Comparison of ENCODE assay signal across 8 cellular contexts in genomic region chr6:48765352-48765961, GRCh38.
DNase-seq lines count a peak whose midpoint lies in the region; ATAC-seq and TF ChIP-seq lines count a peak whose summit lies in the region.

No MANE protein-coding gene starts in this region.

- H3K27me3 ChIP-seq in GM23338 (ENCODE audit: insufficient read depth) = no peaks in the 10 kb centered on the region

- no peak overlapping the region; the same call in 2 of the 3 replicates for H3K4me3 Mint-ChIP-seq in GM23338
- no peak overlapping the region for H3K4me3 Mint-ChIP-seq in brain

- ATAC-seq in GM23338 (peak; percentile 94), GM21619 (IDR thresholded peaks at IDR 0.05; ENCODE audit: unreplicated experiment) (no peak), HG02852 (IDR thresholded peaks at IDR 0.05; ENCODE audit: unreplicated experiment) (no peak)

- H3K27me3 Mint-ChIP-seq in GM23338 (ENCODE audit: insufficient read depth, low read depth, poor library complexity) = no peaks in the 10 kb centered on the region
- no peaks in the 10 kb centered on the region for H3K27me3 Mint-ChIP-seq in brain

- peak; percentile 57 for DNase-seq in AG08396 (ENCODE audit: low spot score)
- DNase-seq in GM23338 (ENCODE audit: low spot score) = peak; percentile 88
- DNase-seq in NCI-H446 treated with DMSO at 0.1 percent for 48 hours (lab: John Stamatoyannopoulos, UW) = peak; percentile 69
- peak; percentile 64 for DNase-seq in kidney tubule cell (ENCODE audit: low spot score)
- no peak for DNase-seq in occipital lobe (lab: John Stamatoyannopoulos, UW)

- H3K79me2 ChIP-seq in GM23338 (replicated peaks; ENCODE audit: insufficient read depth) = no peaks in the 10 kb centered on the region

- H4K20me1 ChIP-seq in GM23338 (replicated peaks; ENCODE audit: insufficient read depth) = no peaks in the 10 kb centered on the region

- H3K9me2 ChIP-seq in GM23338 (ENCODE audit: insufficient read depth) = no peaks in the 10 kb centered on the region

- H3K27ac Mint-ChIP-seq in GM23338 (no peak overlapping the region), brain (peak overlapping the region in 3 of 5 experiments; percentile 33 to 53 (median 34))

- TF ChIP-seq CTCF in GM23338 (conservative IDR thresholded peaks at IDR 0.05; ENCODE audit: low read depth in 2 of 2) = peak; percentile 71 to 82
- peak; percentile 83 to 85 for TF ChIP-seq CTCF in brain (conservative IDR thresholded peaks at IDR 0.05)

- no peak overlapping the region for H2AFZ ChIP-seq in GM23338

- H3K4me3 ChIP-seq in GM23338 = no peak overlapping the region

- no peaks in the 10 kb centered on the region for H3F3A ChIP-seq in GM23338 (replicated peaks; ENCODE audit: low read depth)

- H3K4me2 ChIP-seq in GM23338 = peak overlapping the region; percentile 0; the same call in 1 of the 2 replicates

- no peaks in the 10 kb centered on the region for H3K9me3 Mint-ChIP-seq in GM23338
- H3K9me3 Mint-ChIP-seq in brain = no peaks in the 10 kb centered on the region

- peaks cover 17% of the 10 kb centered on the region for H3K4me1 Mint-ChIP-seq in GM23338
- H3K4me1 Mint-ChIP-seq in brain = peaks cover 17% of the 10 kb centered on the region

- H3K4me1 ChIP-seq in GM23338 (ENCODE audit: insufficient read depth) = peaks cover 10% of the 10 kb centered on the region

- H3K27ac ChIP-seq in GM23338 (ENCODE audit: low read depth) = no peak overlapping the region

- H3K36me3 Mint-ChIP-seq in GM23338 (ENCODE audit: low read depth) = no peaks in the 10 kb centered on the region
- H3K36me3 Mint-ChIP-seq in brain = no peaks in the 10 kb centered on the region

- H3K36me3 ChIP-seq in GM23338 (ENCODE audit: insufficient read depth) = no peaks in the 10 kb centered on the region

TF ChIP-seq in GM23338, 12 proteins besides CTCF, POLR2A, EP300 and RAD21:
- TF ChIP-seq POLR2AphosphoS5 (IDR thresholded peaks at IDR 0.05; ENCODE audit: low read depth) (no peak), STAT1 (IDR thresholded peaks at IDR 0.05; ENCODE audit: unreplicated experiment) (no peak), EZH2phosphoT487 (IDR thresholded peaks at IDR 0.05; ENCODE audit: unreplicated experiment) (no peak), JUNB (IDR thresholded peaks at IDR 0.05; ENCODE audit: unreplicated experiment) (no peak)
- TF ChIP-seq, protein P1, sequence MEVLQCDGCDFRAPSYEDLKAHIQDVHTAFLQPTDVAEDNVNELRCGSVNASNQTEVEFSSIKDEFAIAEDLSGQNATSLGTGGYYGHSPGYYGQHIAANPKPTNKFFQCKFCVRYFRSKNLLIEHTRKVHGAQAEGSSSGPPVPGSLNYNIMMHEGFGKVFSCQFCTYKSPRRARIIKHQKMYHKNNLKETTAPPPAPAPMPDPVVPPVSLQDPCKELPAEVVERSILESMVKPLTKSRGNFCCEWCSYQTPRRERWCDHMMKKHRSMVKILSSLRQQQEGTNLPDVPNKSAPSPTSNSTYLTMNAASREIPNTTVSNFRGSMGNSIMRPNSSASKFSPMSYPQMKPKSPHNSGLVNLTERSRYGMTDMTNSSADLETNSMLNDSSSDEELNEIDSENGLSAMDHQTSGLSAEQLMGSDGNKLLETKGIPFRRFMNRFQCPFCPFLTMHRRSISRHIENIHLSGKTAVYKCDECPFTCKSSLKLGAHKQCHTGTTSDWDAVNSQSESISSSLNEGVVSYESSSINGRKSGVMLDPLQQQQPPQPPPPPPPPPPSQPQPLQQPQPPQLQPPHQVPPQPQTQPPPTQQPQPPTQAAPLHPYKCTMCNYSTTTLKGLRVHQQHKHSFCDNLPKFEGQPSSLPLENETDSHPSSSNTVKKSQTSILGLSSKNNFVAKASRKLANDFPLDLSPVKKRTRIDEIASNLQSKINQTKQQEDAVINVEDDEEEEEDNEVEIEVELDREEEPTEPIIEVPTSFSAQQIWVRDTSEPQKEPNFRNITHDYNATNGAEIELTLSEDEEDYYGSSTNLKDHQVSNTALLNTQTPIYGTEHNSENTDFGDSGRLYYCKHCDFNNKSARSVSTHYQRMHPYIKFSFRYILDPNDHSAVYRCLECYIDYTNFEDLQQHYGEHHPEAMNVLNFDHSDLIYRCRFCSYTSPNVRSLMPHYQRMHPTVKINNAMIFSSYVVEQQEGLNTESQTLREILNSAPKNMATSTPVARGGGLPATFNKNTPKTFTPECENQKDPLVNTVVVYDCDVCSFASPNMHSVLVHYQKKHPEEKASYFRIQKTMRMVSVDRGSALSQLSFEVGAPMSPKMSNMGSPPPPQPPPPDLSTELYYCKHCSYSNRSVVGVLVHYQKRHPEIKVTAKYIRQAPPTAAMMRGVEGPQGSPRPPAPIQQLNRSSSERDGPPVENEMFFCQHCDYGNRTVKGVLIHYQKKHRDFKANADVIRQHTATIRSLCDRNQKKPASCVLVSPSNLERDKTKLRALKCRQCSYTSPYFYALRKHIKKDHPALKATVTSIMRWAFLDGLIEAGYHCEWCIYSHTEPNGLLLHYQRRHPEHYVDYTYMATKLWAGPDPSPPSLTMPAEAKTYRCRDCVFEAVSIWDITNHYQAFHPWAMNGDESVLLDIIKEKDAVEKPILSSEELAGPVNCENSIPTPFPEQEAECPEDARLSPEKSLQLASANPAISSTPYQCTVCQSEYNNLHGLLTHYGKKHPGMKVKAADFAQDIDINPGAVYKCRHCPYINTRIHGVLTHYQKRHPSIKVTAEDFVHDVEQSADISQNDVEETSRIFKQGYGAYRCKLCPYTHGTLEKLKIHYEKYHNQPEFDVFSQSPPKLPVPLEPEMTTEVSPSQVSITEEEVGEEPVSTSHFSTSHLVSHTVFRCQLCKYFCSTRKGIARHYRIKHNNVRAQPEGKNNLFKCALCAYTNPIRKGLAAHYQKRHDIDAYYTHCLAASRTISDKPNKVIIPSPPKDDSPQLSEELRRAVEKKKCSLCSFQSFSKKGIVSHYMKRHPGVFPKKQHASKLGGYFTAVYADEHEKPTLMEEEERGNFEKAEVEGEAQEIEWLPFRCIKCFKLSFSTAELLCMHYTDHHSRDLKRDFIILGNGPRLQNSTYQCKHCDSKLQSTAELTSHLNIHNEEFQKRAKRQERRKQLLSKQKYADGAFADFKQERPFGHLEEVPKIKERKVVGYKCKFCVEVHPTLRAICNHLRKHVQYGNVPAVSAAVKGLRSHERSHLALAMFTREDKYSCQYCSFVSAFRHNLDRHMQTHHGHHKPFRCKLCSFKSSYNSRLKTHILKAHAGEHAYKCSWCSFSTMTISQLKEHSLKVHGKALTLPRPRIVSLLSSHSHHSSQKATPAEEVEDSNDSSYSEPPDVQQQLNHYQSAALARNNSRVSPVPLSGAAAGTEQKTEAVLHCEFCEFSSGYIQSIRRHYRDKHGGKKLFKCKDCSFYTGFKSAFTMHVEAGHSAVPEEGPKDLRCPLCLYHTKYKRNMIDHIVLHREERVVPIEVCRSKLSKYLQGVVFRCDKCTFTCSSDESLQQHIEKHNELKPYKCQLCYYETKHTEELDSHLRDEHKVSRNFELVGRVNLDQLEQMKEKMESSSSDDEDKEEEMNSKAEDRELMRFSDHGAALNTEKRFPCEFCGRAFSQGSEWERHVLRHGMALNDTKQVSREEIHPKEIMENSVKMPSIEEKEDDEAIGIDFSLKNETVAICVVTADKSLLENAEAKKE (CRISPR knock-in tag; IDR thresholded peaks at IDR 0.05) = no peak
- TF ChIP-seq, protein P2, sequence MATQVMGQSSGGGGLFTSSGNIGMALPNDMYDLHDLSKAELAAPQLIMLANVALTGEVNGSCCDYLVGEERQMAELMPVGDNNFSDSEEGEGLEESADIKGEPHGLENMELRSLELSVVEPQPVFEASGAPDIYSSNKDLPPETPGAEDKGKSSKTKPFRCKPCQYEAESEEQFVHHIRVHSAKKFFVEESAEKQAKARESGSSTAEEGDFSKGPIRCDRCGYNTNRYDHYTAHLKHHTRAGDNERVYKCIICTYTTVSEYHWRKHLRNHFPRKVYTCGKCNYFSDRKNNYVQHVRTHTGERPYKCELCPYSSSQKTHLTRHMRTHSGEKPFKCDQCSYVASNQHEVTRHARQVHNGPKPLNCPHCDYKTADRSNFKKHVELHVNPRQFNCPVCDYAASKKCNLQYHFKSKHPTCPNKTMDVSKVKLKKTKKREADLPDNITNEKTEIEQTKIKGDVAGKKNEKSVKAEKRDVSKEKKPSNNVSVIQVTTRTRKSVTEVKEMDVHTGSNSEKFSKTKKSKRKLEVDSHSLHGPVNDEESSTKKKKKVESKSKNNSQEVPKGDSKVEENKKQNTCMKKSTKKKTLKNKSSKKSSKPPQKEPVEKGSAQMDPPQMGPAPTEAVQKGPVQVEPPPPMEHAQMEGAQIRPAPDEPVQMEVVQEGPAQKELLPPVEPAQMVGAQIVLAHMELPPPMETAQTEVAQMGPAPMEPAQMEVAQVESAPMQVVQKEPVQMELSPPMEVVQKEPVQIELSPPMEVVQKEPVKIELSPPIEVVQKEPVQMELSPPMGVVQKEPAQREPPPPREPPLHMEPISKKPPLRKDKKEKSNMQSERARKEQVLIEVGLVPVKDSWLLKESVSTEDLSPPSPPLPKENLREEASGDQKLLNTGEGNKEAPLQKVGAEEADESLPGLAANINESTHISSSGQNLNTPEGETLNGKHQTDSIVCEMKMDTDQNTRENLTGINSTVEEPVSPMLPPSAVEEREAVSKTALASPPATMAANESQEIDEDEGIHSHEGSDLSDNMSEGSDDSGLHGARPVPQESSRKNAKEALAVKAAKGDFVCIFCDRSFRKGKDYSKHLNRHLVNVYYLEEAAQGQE (IDR thresholded peaks at IDR 0.05; ENCODE audit: unreplicated experiment) = no peak
